ENCODE assay signal across 2 cellular contexts in the genomic region with DNA sequence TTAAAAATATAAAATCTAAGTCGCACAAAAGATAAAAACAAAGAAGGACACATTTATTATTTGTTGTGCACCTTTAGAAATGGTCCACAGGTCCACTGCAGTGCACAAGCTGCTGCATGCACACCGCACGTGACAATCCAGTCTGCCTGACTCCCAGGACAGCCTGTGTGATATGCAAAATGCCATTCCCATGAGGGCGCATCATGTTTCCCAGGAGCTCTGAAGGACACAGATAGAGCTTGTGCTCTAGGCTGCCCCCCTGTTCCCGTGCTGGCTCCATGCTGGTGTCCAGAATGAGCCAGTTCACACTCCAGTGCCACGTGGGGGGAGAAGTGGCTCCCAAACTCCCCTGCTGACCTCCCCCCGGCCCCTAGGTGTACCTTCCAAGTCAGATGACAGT.
TF ChIP-seq lines count a peak whose summit lies in the region.

No MANE protein-coding gene starts in this region.

TF ChIP-seq in SK-N-SH treated with all-trans-retinoic acid at 6 μM for 48 hours, 23 proteins besides CTCF, POLR2A, EP300 and RAD21 (continued from another document):
- TF ChIP-seq, protein P1, sequence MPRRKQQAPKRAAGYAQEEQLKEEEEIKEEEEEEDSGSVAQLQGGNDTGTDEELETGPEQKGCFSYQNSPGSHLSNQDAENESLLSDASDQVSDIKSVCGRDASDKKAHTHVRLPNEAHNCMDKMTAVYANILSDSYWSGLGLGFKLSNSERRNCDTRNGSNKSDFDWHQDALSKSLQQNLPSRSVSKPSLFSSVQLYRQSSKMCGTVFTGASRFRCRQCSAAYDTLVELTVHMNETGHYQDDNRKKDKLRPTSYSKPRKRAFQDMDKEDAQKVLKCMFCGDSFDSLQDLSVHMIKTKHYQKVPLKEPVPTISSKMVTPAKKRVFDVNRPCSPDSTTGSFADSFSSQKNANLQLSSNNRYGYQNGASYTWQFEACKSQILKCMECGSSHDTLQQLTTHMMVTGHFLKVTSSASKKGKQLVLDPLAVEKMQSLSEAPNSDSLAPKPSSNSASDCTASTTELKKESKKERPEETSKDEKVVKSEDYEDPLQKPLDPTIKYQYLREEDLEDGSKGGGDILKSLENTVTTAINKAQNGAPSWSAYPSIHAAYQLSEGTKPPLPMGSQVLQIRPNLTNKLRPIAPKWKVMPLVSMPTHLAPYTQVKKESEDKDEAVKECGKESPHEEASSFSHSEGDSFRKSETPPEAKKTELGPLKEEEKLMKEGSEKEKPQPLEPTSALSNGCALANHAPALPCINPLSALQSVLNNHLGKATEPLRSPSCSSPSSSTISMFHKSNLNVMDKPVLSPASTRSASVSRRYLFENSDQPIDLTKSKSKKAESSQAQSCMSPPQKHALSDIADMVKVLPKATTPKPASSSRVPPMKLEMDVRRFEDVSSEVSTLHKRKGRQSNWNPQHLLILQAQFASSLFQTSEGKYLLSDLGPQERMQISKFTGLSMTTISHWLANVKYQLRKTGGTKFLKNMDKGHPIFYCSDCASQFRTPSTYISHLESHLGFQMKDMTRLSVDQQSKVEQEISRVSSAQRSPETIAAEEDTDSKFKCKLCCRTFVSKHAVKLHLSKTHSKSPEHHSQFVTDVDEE (CRISPR knock-in tag; IDR thresholded peaks at IDR 0.05), result no peak
- TF ChIP-seq PPARA (CRISPR knock-in tag; IDR thresholded peaks at IDR 0.05; ENCODE audit: borderline replicate concordance) (no peak), OSR1 (CRISPR knock-in tag; IDR thresholded peaks at IDR 0.05) (no peak), TOX (CRISPR knock-in tag; IDR thresholded peaks at IDR 0.05; ENCODE audit: borderline replicate concordance) (no peak), CREB5 (CRISPR knock-in tag; IDR thresholded peaks at IDR 0.05; ENCODE audit: low read depth) (no peak), ARNTL (CRISPR knock-in tag; IDR thresholded peaks at IDR 0.05; ENCODE audit: borderline replicate concordance, low read depth) (no peak), TCF4 (CRISPR knock-in tag; IDR thresholded peaks at IDR 0.05; ENCODE audit: borderline replicate concordance) (no peak), ZC3H10 (CRISPR knock-in tag; IDR thresholded peaks at IDR 0.05) (no peak), GLIS3 (CRISPR knock-in tag; IDR thresholded peaks at IDR 0.05) (no peak), BACH2 (CRISPR knock-in tag; IDR thresholded peaks at IDR 0.05; ENCODE audit: borderline replicate concordance) (no peak), ESRRG (CRISPR knock-in tag; IDR thresholded peaks at IDR 0.05) (no peak), POU6F1 (CRISPR knock-in tag; IDR thresholded peaks at IDR 0.05; ENCODE audit: borderline replicate concordance, low read depth) (no peak), ZNF565 (CRISPR knock-in tag; conservative IDR thresholded peaks at IDR 0.05; ENCODE audit: low read depth) (no peak), SNAI2 (CRISPR knock-in tag; IDR thresholded peaks at IDR 0.05) (no peak), ZFP3 (CRISPR knock-in tag; IDR thresholded peaks at IDR 0.05) (no peak)
- TF ChIP-seq, protein P2, sequence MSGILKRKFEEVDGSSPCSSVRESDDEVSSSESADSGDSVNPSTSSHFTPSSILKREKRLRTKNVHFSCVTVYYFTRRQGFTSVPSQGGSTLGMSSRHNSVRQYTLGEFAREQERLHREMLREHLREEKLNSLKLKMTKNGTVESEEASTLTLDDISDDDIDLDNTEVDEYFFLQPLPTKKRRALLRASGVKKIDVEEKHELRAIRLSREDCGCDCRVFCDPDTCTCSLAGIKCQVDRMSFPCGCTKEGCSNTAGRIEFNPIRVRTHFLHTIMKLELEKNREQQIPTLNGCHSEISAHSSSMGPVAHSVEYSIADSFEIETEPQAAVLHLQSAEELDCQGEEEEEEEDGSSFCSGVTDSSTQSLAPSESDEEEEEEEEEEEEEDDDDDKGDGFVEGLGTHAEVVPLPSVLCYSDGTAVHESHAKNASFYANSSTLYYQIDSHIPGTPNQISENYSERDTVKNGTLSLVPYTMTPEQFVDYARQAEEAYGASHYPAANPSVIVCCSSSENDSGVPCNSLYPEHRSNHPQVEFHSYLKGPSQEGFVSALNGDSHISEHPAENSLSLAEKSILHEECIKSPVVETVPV (CRISPR knock-in tag; IDR thresholded peaks at IDR 0.05), result no peak

TF ChIP-seq in SK-N-SH, 30 proteins besides CTCF, POLR2A, EP300 and RAD21 (continued from another document):
- TF ChIP-seq ZBTB33 (IDR thresholded peaks at IDR 0.05; ENCODE audit: borderline replicate concordance, low read depth), result no peak
- TF ChIP-seq, protein P3, sequence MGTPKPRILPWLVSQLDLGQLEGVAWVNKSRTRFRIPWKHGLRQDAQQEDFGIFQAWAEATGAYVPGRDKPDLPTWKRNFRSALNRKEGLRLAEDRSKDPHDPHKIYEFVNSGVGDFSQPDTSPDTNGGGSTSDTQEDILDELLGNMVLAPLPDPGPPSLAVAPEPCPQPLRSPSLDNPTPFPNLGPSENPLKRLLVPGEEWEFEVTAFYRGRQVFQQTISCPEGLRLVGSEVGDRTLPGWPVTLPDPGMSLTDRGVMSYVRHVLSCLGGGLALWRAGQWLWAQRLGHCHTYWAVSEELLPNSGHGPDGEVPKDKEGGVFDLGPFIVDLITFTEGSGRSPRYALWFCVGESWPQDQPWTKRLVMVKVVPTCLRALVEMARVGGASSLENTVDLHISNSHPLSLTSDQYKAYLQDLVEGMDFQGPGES (IDR thresholded peaks at IDR 0.05; ENCODE audit: low read depth, low read length), result no peak
- TF ChIP-seq TAF1 (IDR thresholded peaks at IDR 0.05; ENCODE audit: borderline replicate concordance, low read depth, low read length), result no peak
- TF ChIP-seq FOXM1 (IDR thresholded peaks at IDR 0.05; ENCODE audit: low read depth), result no peak
- TF ChIP-seq, protein P4, sequence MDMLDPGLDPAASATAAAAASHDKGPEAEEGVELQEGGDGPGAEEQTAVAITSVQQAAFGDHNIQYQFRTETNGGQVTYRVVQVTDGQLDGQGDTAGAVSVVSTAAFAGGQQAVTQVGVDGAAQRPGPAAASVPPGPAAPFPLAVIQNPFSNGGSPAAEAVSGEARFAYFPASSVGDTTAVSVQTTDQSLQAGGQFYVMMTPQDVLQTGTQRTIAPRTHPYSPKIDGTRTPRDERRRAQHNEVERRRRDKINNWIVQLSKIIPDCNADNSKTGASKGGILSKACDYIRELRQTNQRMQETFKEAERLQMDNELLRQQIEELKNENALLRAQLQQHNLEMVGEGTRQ (IDR thresholded peaks at IDR 0.05; ENCODE audit: borderline replicate concordance, low read depth, low read length), result no peak
- no peak for TF ChIP-seq MAX (IDR thresholded peaks at IDR 0.05; ENCODE audit: low read depth)
- TF ChIP-seq NFIC (IDR thresholded peaks at IDR 0.05; ENCODE audit: borderline replicate concordance), result no peak
- TF ChIP-seq EZH2phosphoT487 (IDR thresholded peaks at IDR 0.05; ENCODE audit: borderline replicate concordance, low read depth), result no peak
- no peak for TF ChIP-seq FOSL2 (IDR thresholded peaks at IDR 0.05; ENCODE audit: borderline replicate concordance, low read depth)
- TF ChIP-seq POLR2AphosphoS5 (IDR thresholded peaks at IDR 0.05; ENCODE audit: low read depth, low read length), result no peak
